Comparison of ENCODE assay signal across 8 cellular contexts in the genomic region with DNA sequence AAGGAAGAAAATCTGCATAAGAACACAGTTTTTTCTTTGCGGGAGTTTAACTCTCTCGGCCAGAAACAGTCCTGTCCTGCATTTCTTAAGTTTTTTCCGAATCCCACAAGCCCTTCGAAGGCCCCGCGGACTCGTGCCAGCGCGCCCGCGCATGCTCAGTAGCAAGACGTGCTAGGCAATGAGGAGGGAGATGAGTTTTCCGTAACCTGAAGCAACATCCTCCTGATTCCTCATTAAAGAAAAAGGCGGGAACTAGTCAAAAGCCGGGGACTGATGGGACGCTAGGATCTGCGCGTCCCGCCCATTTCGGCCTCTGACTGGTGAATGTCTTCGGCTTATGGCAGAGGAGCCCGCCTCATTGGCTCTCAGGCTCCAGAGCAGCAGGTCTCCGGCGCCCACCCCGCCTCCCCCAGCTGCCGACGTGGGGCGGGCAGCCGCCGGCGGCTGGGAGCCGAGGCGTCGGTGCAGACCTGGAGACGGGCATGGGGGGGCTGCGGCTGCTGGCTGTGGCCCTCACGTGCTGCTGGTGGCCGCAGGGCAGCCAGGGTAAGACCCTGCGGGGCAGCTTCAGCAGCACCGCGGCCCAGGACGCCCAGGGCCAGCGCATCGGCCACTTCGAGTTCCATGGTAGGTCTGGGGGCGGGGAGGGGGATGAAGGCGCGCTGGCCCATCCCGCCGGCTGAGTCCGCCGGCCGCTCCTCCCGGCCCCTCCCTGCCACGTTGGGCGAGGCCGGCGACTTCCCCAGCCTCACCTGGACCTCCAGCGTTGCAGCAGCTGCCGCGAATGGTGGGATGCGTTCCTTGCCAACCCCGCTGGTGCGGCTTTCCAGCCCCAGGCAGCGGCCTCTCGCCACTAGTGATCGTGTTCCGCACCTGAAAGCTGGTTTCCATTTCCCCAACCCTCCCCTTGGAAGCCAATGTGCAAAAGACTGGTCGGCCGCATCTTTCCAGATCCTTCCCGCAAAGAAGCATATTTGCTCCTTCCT. TPM values are rescaled to one million over a fixed set of nuclear protein-coding genes. Genes with fewer than 3 reads are reported as not detected.
DNase-seq lines count a peak whose midpoint lies in the region; ATAC-seq, FAIRE-seq and TF ChIP-seq lines count a peak whose summit lies in the region.

Gene GPR180 (plus strand): TSS at position 412 of the 986 bp plus-strand sequence. CDS start 71 bp downstream, at position 483.

- H3K79me2 ChIP-seq in keratinocyte (ENCODE audit: control insufficient read depth, insufficient read depth, low read length) = peaks cover 28% of the 10 kb centered on the region

- peaks cover 6% of the 10 kb centered on the region for H3K36me3 Mint-ChIP-seq in chondrocyte (ENCODE audit: low read depth)

- H3K4me1 Mint-ChIP-seq in chondrocyte (ENCODE audit: low read depth) = peaks cover 26% of the 10 kb centered on the region

- peak within 1 kb of the TSS; percentile 76 for H3K27ac ChIP-seq in keratinocyte (ENCODE audit: control insufficient read depth, insufficient read depth, low read length)

- TF ChIP-seq CTCF in chondrocyte (IDR thresholded peaks at IDR 0.05) (no peak), keratinocyte (optimal IDR thresholded peaks at IDR 0.05 in 1 of 3, IDR thresholded peaks at IDR 0.05 in 1 of 3, conservative IDR thresholded peaks at IDR 0.05 in 1 of 3; ENCODE audit: extremely low read depth in 1 of 3, insufficient read depth in 2 of 3, low read length in 3 of 3) (no peak)

- dilution Hi-C loops in keratinocyte (cut with MboI; ENCODE audit: extremely low pct_ligation_motif_present, low sequenced_read_pairs) = no loop called here

- H3K4me1 ChIP-seq in keratinocyte (ENCODE audit: control insufficient read depth, extremely low read depth, insufficient read depth, low read length) = peaks cover 6% of the 10 kb centered on the region

- H3K36me3 ChIP-seq in keratinocyte (ENCODE audit: control insufficient read depth in 2 of 2, extremely low read depth in 1 of 2, insufficient read depth in 2 of 2, low read length in 2 of 2) = peaks cover under 1 to 5% of the 10 kb centered on the region in 2 experiments

- peak; percentile 98 for ATAC-seq in GM19043 (IDR thresholded peaks at IDR 0.05; ENCODE audit: low read depth, unreplicated experiment)
- peak; percentile 99 for ATAC-seq in HG03354 (IDR thresholded peaks at IDR 0.05; ENCODE audit: poor library complexity, severe bottlenecking, unreplicated experiment)

- peaks cover 5% of the 10 kb centered on the region for H3K9me3 Mint-ChIP-seq in chondrocyte (ENCODE audit: low read depth)

- H3K9ac ChIP-seq in keratinocyte (ENCODE audit: control insufficient read depth, extremely low read depth, insufficient read depth, low read length) = peak within 1 kb of the TSS; percentile 84

- peak; percentile 99 to 100 for DNase-seq in AML-193 (lab: John Stamatoyannopoulos, UW)
- DNase-seq in NCI-H446 (lab: John Stamatoyannopoulos, UW) = peak; percentile 78 to 88
- peak; percentile 81 for DNase-seq in activated CD4-positive, alpha-beta T cell treated with anti-CD3 and anti-CD28 coated beads for 1 hour
- DNase-seq in chondrocyte (ENCODE audit: low spot score) = peak; percentile 98
- peak; percentile 90 for DNase-seq in keratinocyte (ENCODE audit: low read depth, low spot score)
- DNase-seq in stimulated activated CD4-positive, alpha-beta T cell treated with anti-CD3 and anti-CD28 coated beads, Interleukin-12 subunit alpha, Interleukin-12 subunit beta, amount 100 ng/mL, for 48 hours (ENCODE audit: low read depth in 2 of 3, low spot score in 1 of 3) = peak; percentile 82 to 89 (median 87)

- no peaks in the 10 kb centered on the region for H3K27me3 ChIP-seq in keratinocyte (ENCODE audit: control insufficient read depth, extremely low read depth, insufficient read depth, low read length)

- peak within 1 kb of the TSS; percentile 87 to 96 (median 88) for H3K4me3 ChIP-seq in keratinocyte (ENCODE audit: control insufficient read depth in 2 of 3, extremely low read depth in 1 of 3, insufficient read depth in 2 of 3, low read depth in 1 of 3, low read length in 3 of 3)

- H3K27me3 Mint-ChIP-seq in chondrocyte (ENCODE audit: low read depth) = no peaks in the 10 kb centered on the region

- H4K20me1 ChIP-seq in keratinocyte (ENCODE audit: control insufficient read depth, extremely low read depth, insufficient read depth, low read length) = no peaks in the 10 kb centered on the region

- peak within 1 kb of the TSS; percentile 70 for H3K4me2 ChIP-seq in keratinocyte (ENCODE audit: control insufficient read depth, extremely low read depth, insufficient read depth, low read depth, low read length)

- peak within 1 kb of the TSS; percentile 91 for H3K27ac Mint-ChIP-seq in chondrocyte (ENCODE audit: unreplicated experiment)

- no peaks in the 10 kb centered on the region for H3K9me3 ChIP-seq in keratinocyte (ENCODE audit: control insufficient read depth, low read depth, low read length)

- H3K9me1 ChIP-seq in keratinocyte (ENCODE audit: control insufficient read depth, extremely low read depth, insufficient read depth, low read length) = no peaks in the 10 kb centered on the region

- H3K4me3 Mint-ChIP-seq in chondrocyte (ENCODE audit: unreplicated experiment) = peak within 1 kb of the TSS; percentile 90

- peak within 1 kb of the TSS; percentile 87 for H2AFZ ChIP-seq in keratinocyte (ENCODE audit: control insufficient read depth, low read length)

- FAIRE-seq in keratinocyte (lab: Jason Lieb, UNC) = peak; percentile 96

RNA-seq across cellular contexts. Expression of gene GPR180, which starts in this region (rescaled TPM):
- 11.2 to 14.1 TPM (median 11.7 TPM) in 3 replicates for total RNA-seq in chondrocyte
- polyA plus RNA-seq in keratinocyte = 5.7 to 9.9 TPM (median 6.5 TPM) in 3 replicates
- 1.7 TPM for polyA plus RNA-seq in keratinocyte (2011; ENCODE audit: low read depth)
- 3.3 and 7.0 TPM in 2 replicates for polyA plus RNA-seq in keratinocyte (2011; cell fraction: cytosol; rRNA removed)
- polyA plus RNA-seq in keratinocyte (2011; cell fraction: nucleus; rRNA removed) = 4.5 and 7.2 TPM in 2 replicates
- 2.3 and 6.3 TPM in 2 replicates for polyA plus RNA-seq in keratinocyte (2012; ENCODE audit: low replicate concordance)
- polyA minus RNA-seq in keratinocyte = 3.2 to 13.3 TPM (median 7.6 TPM) in 3 replicates
- polyA minus RNA-seq in keratinocyte (2011; cell fraction: cytosol; rRNA and poly(A)+ RNA removed) = 7.5 TPM
- polyA minus RNA-seq in keratinocyte (2011; cell fraction: nucleus; rRNA and poly(A)+ RNA removed) = 7.4 and 14.7 TPM in 2 replicates

Comparison
In these comparisons a context has a peak if more than half of its experiments do, and no peak if none do; other contexts are left out.
1. Peak in every context shown above with its lines: DNase-seq, ATAC-seq, H3K4me3 ChIP-seq and H3K27ac ChIP-seq.